In the genomic region with DNA sequence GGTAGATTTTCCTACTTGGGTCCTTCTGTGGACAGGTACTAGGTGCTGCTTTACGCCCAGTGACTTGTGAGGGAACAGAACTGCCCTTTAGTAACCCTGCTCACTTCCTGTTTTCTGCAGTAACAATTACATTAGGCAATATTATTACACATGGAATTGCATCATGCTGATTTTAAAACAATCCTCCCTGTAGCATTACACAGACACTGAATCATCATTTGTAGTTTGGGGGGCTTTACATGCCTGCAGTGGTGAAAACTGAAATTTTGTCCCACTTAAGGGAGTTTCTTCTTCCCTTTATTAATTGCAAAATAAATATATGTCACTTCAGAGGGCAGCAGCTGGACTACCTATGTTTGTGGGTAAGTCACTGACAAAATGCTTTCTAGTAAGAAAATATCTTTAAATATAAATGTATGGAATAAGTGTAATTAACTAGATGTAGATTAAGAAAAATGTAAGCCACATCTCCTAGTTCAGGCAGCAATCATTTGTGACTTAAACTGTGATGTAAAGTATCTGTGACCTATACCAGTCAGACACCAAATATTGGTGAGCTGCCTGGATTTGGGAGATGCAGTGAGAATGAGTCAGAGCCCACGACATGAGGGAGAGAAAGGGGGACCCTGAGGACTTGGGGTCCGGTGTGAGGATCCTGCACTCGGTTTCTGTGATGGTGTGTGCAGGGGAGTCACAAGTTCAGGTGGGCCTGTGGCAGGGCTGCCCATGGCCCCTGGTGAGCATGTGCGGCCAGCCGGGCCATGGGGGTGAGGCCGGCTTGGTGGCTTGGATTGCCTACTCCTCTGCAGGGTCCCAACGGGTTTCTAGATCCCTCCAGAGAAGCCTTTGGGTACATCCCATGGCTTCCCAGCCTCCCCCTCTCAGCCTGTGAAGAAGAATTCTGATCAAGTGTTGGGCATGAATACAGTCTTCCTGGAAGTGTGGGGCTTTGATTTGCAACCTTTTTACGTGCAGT, we compare ENCODE assay signal across 1 cellular context.
TF ChIP-seq lines count a peak whose summit lies in the region.

No MANE protein-coding gene starts in this region.

TF ChIP-seq in endothelial cell of umbilical vein, 7 proteins besides CTCF, POLR2A, EP300 and RAD21:
- no peak for TF ChIP-seq POLR2AphosphoS5 (IDR thresholded peaks at IDR 0.05; ENCODE audit: insufficient read depth, low read depth, low read length)
- no peak for TF ChIP-seq EZH2 (IDR thresholded peaks at IDR 0.05; ENCODE audit: borderline replicate concordance, low read depth, low read length, severe bottlenecking)
- peak; percentile 77 for TF ChIP-seq JUN (IDR thresholded peaks at IDR 0.05; ENCODE audit: borderline replicate concordance, insufficient read depth, insufficient read length, low read depth)
- no peak for TF ChIP-seq MYC (IDR thresholded peaks at IDR 0.05; ENCODE audit: low read depth, low read length)
- TF ChIP-seq, protein P1, sequence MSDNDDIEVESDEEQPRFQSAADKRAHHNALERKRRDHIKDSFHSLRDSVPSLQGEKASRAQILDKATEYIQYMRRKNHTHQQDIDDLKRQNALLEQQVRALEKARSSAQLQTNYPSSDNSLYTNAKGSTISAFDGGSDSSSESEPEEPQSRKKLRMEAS (IDR thresholded peaks at IDR 0.05; ENCODE audit: insufficient read depth, insufficient read length) = no peak
- TF ChIP-seq FOS (IDR thresholded peaks at IDR 0.05; ENCODE audit: borderline replicate concordance, insufficient read depth, low read length) = peak; percentile 31
- TF ChIP-seq GATA2 (IDR thresholded peaks at IDR 0.05; ENCODE audit: insufficient read depth, insufficient read length, low read depth, low read length) = no peak
